17 cellular contexts compared by ENCODE assay signal in the genomic region with DNA sequence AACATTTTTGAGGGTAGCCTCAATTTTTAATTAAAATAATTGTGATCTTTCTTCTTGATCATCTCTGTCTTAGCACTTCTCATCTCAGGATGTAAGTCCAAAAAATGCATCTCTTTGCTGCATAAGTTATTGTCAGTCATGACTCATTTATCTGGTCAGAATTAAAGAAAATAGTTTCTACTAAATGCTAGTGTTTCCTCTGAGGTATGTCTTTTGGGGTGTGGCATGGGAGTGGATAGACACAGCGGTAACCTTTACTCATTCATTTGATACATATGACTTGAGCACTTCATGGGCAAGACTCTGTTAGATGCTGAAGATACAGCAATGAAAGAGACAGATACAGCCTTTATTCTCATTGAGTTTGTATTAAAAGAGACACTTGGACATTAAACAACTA.
DNase-seq lines count a peak whose midpoint lies in the region; ATAC-seq and TF ChIP-seq lines count a peak whose summit lies in the region.
"Had no signal": no experiment of that assay in that cellular context is flagged by ENCODE, and none has a peak within 500 bp of the region (broad histone marks: within the 10 kb centered on the region; RNA-seq: fewer than 3 reads in every experiment).

No MANE protein-coding gene starts in this region.

- peak overlapping the region; percentile 91 for H2BK120ac ChIP-seq in IMR-90 (ENCODE audit: low read depth, low read length)

- no peak overlapping the region for H2AFZ ChIP-seq in IMR-90 (replicated peaks; ENCODE audit: low read length, poor library complexity)

- 0 out of 3 replicates have a peak overlapping the region, but pooled peaks have one; percentile 16 for H2BK15ac ChIP-seq in IMR-90 (ENCODE audit: low read depth, low read length)

- peak overlapping the region; percentile 67; the same call in 1 of the 2 replicates for H3K23ac ChIP-seq in IMR-90 (ENCODE audit: low read depth, low read length)

- TF ChIP-seq POLR2A in IMR-90 (IDR thresholded peaks at IDR 0.05; ENCODE audit: low read depth, low read length): no peak

- 0 out of 2 replicates have a peak overlapping the region, but pooled peaks have one; percentile 18 for H3K56ac ChIP-seq in IMR-90 (ENCODE audit: extremely low read depth, insufficient read depth, low read length)

- ATAC-seq in IMR-90 (ENCODE audit: low read depth) (peak; percentile 52), GM18867 (IDR thresholded peaks at IDR 0.05; ENCODE audit: unreplicated experiment) (no peak)
- ATAC-seq: left ventricle myocardium superior had no signal

- H2BK20ac ChIP-seq in IMR-90 (ENCODE audit: low read depth, low read length): peak overlapping the region; percentile 94

- TF ChIP-seq CTCF in AG10803 (conservative IDR thresholded peaks at IDR 0.05; ENCODE audit: low read length): no peak
- TF ChIP-seq CTCF in IMR-90 (conservative IDR thresholded peaks at IDR 0.05; ENCODE audit: low read depth, low read length): no peak
- no peak for TF ChIP-seq CTCF in brain microvascular endothelial cell (IDR thresholded peaks at IDR 0.05; ENCODE audit: low read depth, low read length, missing control alignments)

- no peak overlapping the region for H3K27ac Mint-ChIP-seq in activated CD4-positive, alpha-beta T cell treated with anti-CD3 and anti-CD28 coated beads, Interleukin-2, amount 10 ng/mL, durations not matched to agents 24 days and 14 days
- H3K27ac Mint-ChIP-seq: activated CD4-positive, alpha-beta memory T cell treated with anti-CD3 and anti-CD28 coated beads, Interleukin-2, amount 10 ng/mL, durations not matched to agents 7 days and 5 days had no signal

- H4K91ac ChIP-seq in IMR-90 (ENCODE audit: insufficient read depth, low read depth, low read length): peak overlapping the region; percentile 88; the same call in 1 of the 2 replicates

- H2BK5ac ChIP-seq in IMR-90 (ENCODE audit: low read depth, low read length, poor library complexity, severe bottlenecking): peak overlapping the region; percentile 96

- no peaks in the 10 kb centered on the region for H3K79me1 ChIP-seq in IMR-90 (ENCODE audit: low read depth in 1 of 2, low read length in 2 of 2)

- H2AK5ac ChIP-seq in IMR-90 (ENCODE audit: low read depth, low read length): peak overlapping the region; percentile 32; the same call in 1 of the 2 replicates

- no peaks in the 10 kb centered on the region for H3K9me3 Mint-ChIP-seq in activated CD4-positive, alpha-beta T cell treated with anti-CD3 and anti-CD28 coated beads, Interleukin-2, amount 10 ng/mL, durations not matched to agents 24 days and 14 days
- H3K9me3 Mint-ChIP-seq: activated CD4-positive, alpha-beta memory T cell treated with anti-CD3 and anti-CD28 coated beads, Interleukin-2, amount 10 ng/mL, durations not matched to agents 7 days and 5 days had no signal

- H3K18ac ChIP-seq in IMR-90 (ENCODE audit: low read depth, low read length): peak overlapping the region; percentile 61

- TF ChIP-seq RAD21 in IMR-90 (IDR thresholded peaks at IDR 0.05; ENCODE audit: low read length): no peak

- H3K4me2 ChIP-seq in IMR-90 (ENCODE audit: low read depth, low read length): no peak overlapping the region; the same call in 1 of the 2 replicates

- CTCF ChIA-PET in IMR-90 (lab: Yijun Ruan, JAX): no interaction called here

- dilution Hi-C loops in IMR-90 (cut with HindIII; ENCODE audit: low sequenced_read_pairs, unreplicated experiment): no loop called here

- POLR2A ChIA-PET in IMR-90 (lab: Charles Lee; ENCODE audit: unreplicated experiment): interaction anchor here (0.6 kb wide), 1 partner anchor 10 kb away, joined by 3 read pairs; no protein-coding TSS in a partner anchor

- H3K4me3 ChIP-seq in AG10803 (ENCODE audit: low read length): no peak overlapping the region
- H3K4me3 ChIP-seq in IMR-90 (ENCODE audit: insufficient read depth, low read depth, low read length): no peak overlapping the region
- no peak overlapping the region for H3K4me3 ChIP-seq in brain microvascular endothelial cell (ENCODE audit: low read depth, low read length)
- H3K4me3 ChIP-seq in SJCRH30: no peak overlapping the region
- H3K4me3 ChIP-seq: adrenal gland, coronary artery, pancreas had no signal

- BruUV-seq in IMR-90 (replicated peaks; lab: Mats Ljungman, UMichigan): no TSS peak

- peaks cover 6% of the 10 kb centered on the region for H3K27me3 Mint-ChIP-seq in activated CD4-positive, alpha-beta T cell treated with anti-CD3 and anti-CD28 coated beads, Interleukin-2, amount 10 ng/mL, durations not matched to agents 24 days and 14 days

- H4K5ac ChIP-seq in IMR-90 (ENCODE audit: low read depth, low read length): peak overlapping the region; percentile 68

- peak overlapping the region in 1 of 2 experiments; percentile 77; a peak in 2 of 4 replicates for H4K8ac ChIP-seq in IMR-90 (ENCODE audit: low read depth in 2 of 2, low read length in 2 of 2)

- intact Hi-C loops in IMR-90 (cut with micrococcal nuclease): loop anchor here (5.0 to 10.0 kb wide), 3 partner anchors 88 to 630 kb away; no protein-coding TSS in a partner anchor
- intact Hi-C loops in activated CD4-positive, alpha-beta T cell treated with anti-CD3 and anti-CD28 coated beads, Interleukin-2, amount 10 ng/mL, durations not matched to agents 24 days and 14 days (cut with micrococcal nuclease): no loop called here

- no peaks in the 10 kb centered on the region for H3K27me3 ChIP-seq in IMR-90 (ENCODE audit: control insufficient read depth, insufficient read depth, low read length)
- H3K27me3 ChIP-seq in brain microvascular endothelial cell (replicated peaks): no peaks in the 10 kb centered on the region
- H3K27me3 ChIP-seq in SJCRH30: no peaks in the 10 kb centered on the region
- H3K27me3 ChIP-seq: adrenal gland, pancreas had no signal

- H4K20me1 ChIP-seq in IMR-90 (ENCODE audit: insufficient read depth, low read length): no peaks in the 10 kb centered on the region

- in situ Hi-C loops in IMR-90 (cut with MboI; ENCODE audit: low sequenced_read_pairs) (no loop called here), brain microvascular endothelial cell (cut with HindIII; ENCODE audit: low pct_ligation_motif_present, low sequenced_read_pairs) (no loop called here)

- DNase-seq in AG10803 (ENCODE audit: low read depth) (peak; percentile 34), IMR-90 (peak; percentile 40), brain microvascular endothelial cell (peak; percentile 10), iris pigment epithelial cell (ENCODE audit: low read depth) (peak; percentile 80), SJCRH30 (no peak)
- no peak for DNase-seq in activated CD4-positive, alpha-beta T cell treated with anti-CD3 and anti-CD28 coated beads, Interleukin-2, amount 10 ng/mL, durations not matched to agents 24 days and 14 days
- no peak for DNase-seq in activated naive CD4-positive, alpha-beta T cell treated with anti-CD3 and anti-CD28 coated beads, Interleukin-2, amount 50 U/mL, for 16 hours
- DNase-seq: activated CD4-positive, alpha-beta memory T cell treated with anti-CD3 and anti-CD28 coated beads, Interleukin-2, amount 10 ng/mL, durations not matched to agents 7 days and 5 days; adrenal gland; DMS 273 treated with DMSO at 0.1 percent for 48 hours; erythroblast; Kasumi-1; left ventricle myocardium superior; NCI-H446; pancreas had no signal

- H3K36me3 ChIP-seq in IMR-90 (ENCODE audit: control insufficient read depth, insufficient read depth, low read length) (no peaks in the 10 kb centered on the region), brain microvascular endothelial cell (replicated peaks) (no peaks in the 10 kb centered on the region), SJCRH30 (no peaks in the 10 kb centered on the region)
- H3K36me3 ChIP-seq: adrenal gland, pancreas had no signal

- H3K14ac ChIP-seq in IMR-90 (replicated peaks; ENCODE audit: low read depth, low read length): no peak overlapping the region; the same call in 1 of the 2 replicates

- H3K4me1 ChIP-seq in IMR-90 (ENCODE audit: control insufficient read depth, insufficient read depth, low read length) (peaks cover 4% of the 10 kb centered on the region), SJCRH30 (no peaks in the 10 kb centered on the region)
- H3K4me1 ChIP-seq: adrenal gland, pancreas had no signal

- H3K36me3 Mint-ChIP-seq in activated CD4-positive, alpha-beta T cell treated with anti-CD3 and anti-CD28 coated beads, Interleukin-2, amount 10 ng/mL, durations not matched to agents 24 days and 14 days (ENCODE audit: low read depth): no peaks in the 10 kb centered on the region

- no peaks in the 10 kb centered on the region for H3K4me1 Mint-ChIP-seq in activated CD4-positive, alpha-beta T cell treated with anti-CD3 and anti-CD28 coated beads, Interleukin-2, amount 10 ng/mL, durations not matched to agents 24 days and 14 days
- H3K4me1 Mint-ChIP-seq: activated CD4-positive, alpha-beta memory T cell treated with anti-CD3 and anti-CD28 coated beads, Interleukin-2, amount 10 ng/mL, durations not matched to agents 7 days and 5 days had no signal

- H3K9me3 ChIP-seq in IMR-90 (ENCODE audit: control insufficient read depth, insufficient read depth, low read length) (no peaks in the 10 kb centered on the region), SJCRH30 (replicated peaks) (0 out of 2 replicates have a peak, but pooled peaks cover 4% of the 10 kb centered on the region)
- H3K9me3 ChIP-seq: pancreas had no signal

- peaks cover 3% of the 10 kb centered on the region for H3K9me1 ChIP-seq in IMR-90 (ENCODE audit: insufficient read depth, low read length)

- H2AK9ac ChIP-seq in IMR-90 (replicated peaks; ENCODE audit: low read depth, low read length, poor library complexity): no peak overlapping the region

- no peak overlapping the region; the same call in 1 of the 2 replicates for H3K9ac ChIP-seq in IMR-90 (ENCODE audit: low read depth, low read length)

- WGBS in IMR-90 (ENCODE audit: extremely low coverage in 2 of 2, insufficient read length in 1 of 2), 2 experiments: no CpG with 5 or more reads among the region's 1 CpG

- peak overlapping the region; percentile 92 for H3K4ac ChIP-seq in IMR-90 (ENCODE audit: low read depth, low read length)

- H3K27ac ChIP-seq in IMR-90 (ENCODE audit: insufficient read depth, low read length) (peak overlapping the region; percentile 24; the same call in 1 of the 2 replicates), brain microvascular endothelial cell (no peak overlapping the region), SJCRH30 (no peak overlapping the region)
- H3K27ac ChIP-seq: adrenal gland, coronary artery, pancreas had no signal

- H3K4me3 Mint-ChIP-seq in activated CD4-positive, alpha-beta T cell treated with anti-CD3 and anti-CD28 coated beads, Interleukin-2, amount 10 ng/mL, durations not matched to agents 24 days and 14 days: no peak overlapping the region
- H3K4me3 Mint-ChIP-seq: activated CD4-positive, alpha-beta memory T cell treated with anti-CD3 and anti-CD28 coated beads, Interleukin-2, amount 10 ng/mL, durations not matched to agents 7 days and 5 days had no signal

TF ChIP-seq in IMR-90, 13 proteins besides CTCF, POLR2A, EP300 and RAD21:
- no peak for TF ChIP-seq MAZ (IDR thresholded peaks at IDR 0.05; ENCODE audit: borderline replicate concordance, low read depth, low read length)

Comparison
In these comparisons a context has a peak if more than half of its experiments do, and no peak if none do; other contexts are left out.
1. DNase-seq: peak in AG10803 (single experiment), IMR-90 (single experiment), brain microvascular endothelial cell (single experiment) and iris pigment epithelial cell (single experiment); none in activated CD4-positive, alpha-beta T cell treated with anti-CD3 and anti-CD28 coated beads, Interleukin-2, amount 10 ng/mL, durations not matched to agents 24 days and 14 days (single experiment), SJCRH30 (0 of 2) and activated naive CD4-positive, alpha-beta T cell treated with anti-CD3 and anti-CD28 coated beads, Interleukin-2, amount 50 U/mL, for 16 hours (single experiment).